Comparison of ENCODE assay signal across 15 cellular contexts in genomic region chr17:39774043-39774442, GRCh38. TPM values are rescaled to one million over a fixed set of nuclear protein-coding genes. Genes with fewer than 3 reads are reported as not detected.
DNase-seq lines count a peak whose midpoint lies in the region; ATAC-seq, FAIRE-seq and TF ChIP-seq lines count a peak whose summit lies in the region.
"Had no signal": no experiment of that assay in that cellular context is flagged by ENCODE, and none has a peak within 500 bp of the region (broad histone marks: within the 10 kb centered on the region; RNA-seq: fewer than 3 reads in every experiment).

No MANE protein-coding gene starts in this region.

- no peak for TF ChIP-seq RAD21 in K562 (CRISPR knock-in tag; conservative IDR thresholded peaks at IDR 0.05 in 1 of 2, IDR thresholded peaks at IDR 0.05 in 1 of 2)

- ATAC-seq in K562 (no peak), HG03442 (IDR thresholded peaks at IDR 0.05; ENCODE audit: unreplicated experiment) (no peak), left lung (no peak)
- ATAC-seq: A549 had no signal

- peaks cover 6% of the 10 kb centered on the region; the same call in 1 of the 2 replicates for H3F3A ChIP-seq in OCI-LY1 (ENCODE audit: insufficient read depth, low read length)

- H3K4me1 Mint-ChIP-seq in activated CD4-positive, alpha-beta T cell treated with anti-CD3 and anti-CD28 coated beads, Interleukin-2, amount 10 ng/mL, durations not matched to agents 24 days and 14 days, result peaks cover 70% of the 10 kb centered on the region

- no peak for TF ChIP-seq POLR2A in K562 (conservative IDR thresholded peaks at IDR 0.05)
- TF ChIP-seq POLR2A in sigmoid colon (IDR thresholded peaks at IDR 0.05), result no peak

- no peak for FAIRE-seq in K562 (lab: Jason Lieb, UNC)
- FAIRE-seq in small intestine (lab: Jason Lieb, UNC), result no peak
- FAIRE-seq: A549 had no signal

- H3K9ac ChIP-seq in OCI-LY1 (ENCODE audit: low read length) (peak overlapping the region; percentile 84), K562 (ENCODE audit: insufficient read depth in 1 of 2, low read depth in 2 of 2, low read length in 2 of 2) (no peak overlapping the region)
- H3K9ac ChIP-seq: parathyroid adenoma had no signal

- peaks cover 33% of the 10 kb centered on the region for H3K36me3 Mint-ChIP-seq in activated CD4-positive, alpha-beta T cell treated with anti-CD3 and anti-CD28 coated beads, Interleukin-2, amount 10 ng/mL, durations not matched to agents 24 days and 14 days (ENCODE audit: low read depth)

- POLR2A ChIA-PET in K562 (lab: Yijun Ruan, JAX), result interaction anchor here (0.6 to 1.6 kb wide), 2 partner anchors 99 to 392 kb away, joined by 3 to 4 read pairs; no protein-coding TSS in a partner anchor

- no peaks in the 10 kb centered on the region for H3K9me1 ChIP-seq in K562 (ENCODE audit: control insufficient read depth, insufficient read depth, low read length)

- H4K20me1 ChIP-seq in OCI-LY1 (ENCODE audit: insufficient read depth, low read length) (no peaks in the 10 kb centered on the region), K562 (replicated peaks; ENCODE audit: control insufficient read depth, insufficient read depth, low read length) (no peaks in the 10 kb centered on the region)

- H3K4me3 Mint-ChIP-seq in activated CD4-positive, alpha-beta T cell treated with anti-CD3 and anti-CD28 coated beads, Interleukin-2, amount 10 ng/mL, durations not matched to agents 24 days and 14 days, result peak overlapping the region; percentile 67

- H3K9me3 Mint-ChIP-seq in activated CD4-positive, alpha-beta T cell treated with anti-CD3 and anti-CD28 coated beads, Interleukin-2, amount 10 ng/mL, durations not matched to agents 24 days and 14 days, result no peaks in the 10 kb centered on the region

- H3K4me1 ChIP-seq in OCI-LY1 (ENCODE audit: insufficient read depth, low read length, severe bottlenecking) (peaks cover 85% of the 10 kb centered on the region), K562 (replicated peaks in 1 of 2; ENCODE audit: control insufficient read depth in 2 of 2, insufficient read depth in 2 of 2, low read length in 2 of 2) (no peaks in the 10 kb centered on the region), small intestine (ENCODE audit: control insufficient read depth in 2 of 2, insufficient read depth in 1 of 2, low read depth in 1 of 2, low read length in 1 of 2) (no peaks in the 10 kb centered on the region), sigmoid colon (no peaks in the 10 kb centered on the region), left lung (peaks cover 0 to 8% of the 10 kb centered on the region in 2 donors)
- H3K4me1 ChIP-seq: A549 had no signal

- H3K27ac Mint-ChIP-seq in activated CD4-positive, alpha-beta T cell treated with anti-CD3 and anti-CD28 coated beads, Interleukin-2, amount 10 ng/mL, durations not matched to agents 24 days and 14 days, result peak overlapping the region; percentile 75

- BruUV-seq in K562 (replicated peaks; lab: Mats Ljungman, UMichigan), result no TSS peak

- WGBS in K562 (ENCODE audit: insufficient coverage, low coverage, missing lambda C conversion rate), result 3% methylated on average over 4 of the region's 4 CpGs
- WGBS in small intestine, 3 donors, result 67 to 69% (median 68%) methylated on average over 4 of the region's 4 CpGs
- WGBS in sigmoid colon, 2 donors, result 81 to 87% methylated on average over 4 of the region's 4 CpGs

- H3K27me3 ChIP-seq in OCI-LY1 (ENCODE audit: insufficient read depth, low read length) (no peaks in the 10 kb centered on the region), K562 (ENCODE audit: control insufficient read depth in 2 of 2, insufficient read depth in 2 of 2, low read length in 2 of 2) (peaks cover 20 to 29% of the 10 kb centered on the region in 2 experiments), small intestine (ENCODE audit: control insufficient read depth in 2 of 2, insufficient read depth in 2 of 2, low read length in 2 of 2) (no peaks in the 10 kb centered on the region), sigmoid colon (peaks cover 0 to 8% (median 0%) of the 10 kb centered on the region in 3 donors), left lung (peaks cover 0 to 22% of the 10 kb centered on the region in 2 donors)

- CTCF ChIA-PET in K562 (lab: Yijun Ruan, JAX; ENCODE audit: low intra/inter-chr PET ratio), result no interaction called here

- TF ChIP-seq CTCF in OCI-LY1 (IDR thresholded peaks at IDR 0.05; ENCODE audit: low read length) (no peak), K562 (IDR thresholded peaks at IDR 0.05 in 2 of 3, conservative IDR thresholded peaks at IDR 0.05 in 1 of 3; ENCODE audit: insufficient read depth in 2 of 3, low read depth in 1 of 3, low read length in 3 of 3) (no peak), sigmoid colon (IDR thresholded peaks at IDR 0.05) (no peak), left lung (IDR thresholded peaks at IDR 0.05) (no peak)

- no peaks in the 10 kb centered on the region for H3K27me3 Mint-ChIP-seq in activated CD4-positive, alpha-beta T cell treated with anti-CD3 and anti-CD28 coated beads, Interleukin-2, amount 10 ng/mL, durations not matched to agents 24 days and 14 days

- peak overlapping the region; percentile 80 for H3K4me3 ChIP-seq in OCI-LY1 (ENCODE audit: low read depth, low read length, poor library complexity, severe bottlenecking)
- no peak overlapping the region for H3K4me3 ChIP-seq in K562
- no peak overlapping the region for H3K4me3 ChIP-seq in small intestine (ENCODE audit: low read depth in 1 of 2, low read length in 2 of 2)
- H3K4me3 ChIP-seq in sigmoid colon, result no peak overlapping the region
- H3K4me3 ChIP-seq in left lung, result no peak overlapping the region
- H3K4me3 ChIP-seq: A549, SJSA1 had no signal

- no peaks in the 10 kb centered on the region for H3K9me3 ChIP-seq in OCI-LY1 (ENCODE audit: low read length)
- H3K9me3 ChIP-seq in K562 (replicated peaks; ENCODE audit: control insufficient read depth, insufficient read depth, low read depth, low read length), result no peaks in the 10 kb centered on the region
- no peaks in the 10 kb centered on the region for H3K9me3 ChIP-seq in small intestine (ENCODE audit: control insufficient read depth, low read depth)
- no peaks in the 10 kb centered on the region for H3K9me3 ChIP-seq in sigmoid colon
- H3K9me3 ChIP-seq in left lung, result no peaks in the 10 kb centered on the region
- H3K9me3 ChIP-seq: A549, SJSA1 had no signal

- H3K4me2 ChIP-seq in OCI-LY1 (ENCODE audit: low read length), result peak overlapping the region; percentile 97
- H3K4me2 ChIP-seq in K562 (ENCODE audit: insufficient read depth, low read length), result no peak overlapping the region
- H3K4me2 ChIP-seq: A549 had no signal

- DNase-seq in activated CD4-positive, alpha-beta T cell treated with anti-CD3 and anti-CD28 coated beads, Interleukin-2, amount 10 ng/mL, durations not matched to agents 24 days and 14 days, result no peak
- no peak for DNase-seq in activated CD4-positive, alpha-beta T cell treated with anti-CD3 and anti-CD28 coated beads for 1 hour
- DNase-seq in K562 (ENCODE audit: extremely low read depth in 1 of 4, low spot score in 3 of 4), result peak in 1 of 4 experiments; percentile 41
- DNase-seq in small intestine, result no peak
- DNase-seq in sigmoid colon, result no peak
- DNase-seq in left lung, result no peak
- DNase-seq: activated gamma-delta T cell, NCI-H1694, NCI-H774 had no signal

- H3K79me2 ChIP-seq in OCI-LY1 (ENCODE audit: insufficient read depth, low read length) (peaks cover 99% of the 10 kb centered on the region), K562 (ENCODE audit: control insufficient read depth, insufficient read depth, low read length) (no peaks in the 10 kb centered on the region)
- H3K79me2 ChIP-seq: parathyroid adenoma had no signal

- H3K27ac ChIP-seq in OCI-LY1 (ENCODE audit: low read depth, low read length, poor library complexity, severe bottlenecking) (peak overlapping the region; percentile 92), K562 (ENCODE audit: extremely low read depth, low read depth, low read length) (no peak overlapping the region), small intestine (ENCODE audit: low read depth in 1 of 2, low read length in 1 of 2) (peak overlapping the region; percentile 33 to 78), sigmoid colon (no peak overlapping the region), left lung (no peak overlapping the region)
- H3K27ac ChIP-seq: A549, parathyroid adenoma, SJSA1, VCaP had no signal

- TF ChIP-seq EP300 in K562 (IDR thresholded peaks at IDR 0.05; ENCODE audit: low read length) (no peak), sigmoid colon (IDR thresholded peaks at IDR 0.05) (no peak)

- H2AFZ ChIP-seq in OCI-LY1 (ENCODE audit: low read length) (no peak overlapping the region), K562 (ENCODE audit: low read depth, low read length) (no peak overlapping the region)
- H2AFZ ChIP-seq: parathyroid adenoma had no signal

- in situ Hi-C loops in K562 (cut with MboI), result no loop called here

- no peaks in the 10 kb centered on the region for H3K9me2 ChIP-seq in OCI-LY1 (ENCODE audit: low read depth, low read length)

- intact Hi-C loops in activated CD4-positive, alpha-beta T cell treated with anti-CD3 and anti-CD28 coated beads, Interleukin-2, amount 10 ng/mL, durations not matched to agents 24 days and 14 days (cut with micrococcal nuclease), result loop anchor here (5.0 kb wide), 2 partner anchors 68 to 153 kb away; partner anchors contain the start of genes LRRC3C and ORMDL3
- intact Hi-C loops in K562 (cut with micrococcal nuclease), result no loop called here
- intact Hi-C loops in sigmoid colon (cut with DNase I), result no loop called here
- intact Hi-C loops in left lung (cut with DNase I), result no loop called here

- peaks cover 89% of the 10 kb centered on the region for H3K36me3 ChIP-seq in OCI-LY1 (ENCODE audit: insufficient read depth, low read length)
- no peaks in the 10 kb centered on the region for H3K36me3 ChIP-seq in K562 (ENCODE audit: control insufficient read depth, insufficient read depth, low read length)
- no peaks in the 10 kb centered on the region for H3K36me3 ChIP-seq in small intestine (ENCODE audit: control insufficient read depth in 2 of 2, insufficient read depth in 2 of 2, low read length in 2 of 2)
- no peaks in the 10 kb centered on the region for H3K36me3 ChIP-seq in sigmoid colon
- H3K36me3 ChIP-seq in left lung, result no peaks in the 10 kb centered on the region
- H3K36me3 ChIP-seq: SJSA1 had no signal

RNA-seq across cellular contexts. Expression of gene GRB7, which starts 36.3 kb away (rescaled TPM):
- total RNA-seq in activated CD4-positive, alpha-beta T cell treated with anti-CD3 and anti-CD28 coated beads, Interleukin-2, amount 10 ng/mL, durations not matched to agents 24 days and 14 days, result 0.30 TPM in 1 of 2 replicates, not detected in the other
- total RNA-seq in K562 (2011; cell fraction: chromatin; rRNA removed; ENCODE audit: low replicate concordance), result 7.8 and 23.1 TPM in 2 replicates
- 14.2 and 16.3 TPM in 2 replicates for total RNA-seq in K562 (2011; cell fraction: nucleolus; rRNA removed)
- 10.2 and 11.2 TPM in 2 replicates for total RNA-seq in K562 (2011; cell fraction: nucleoplasm; rRNA removed)
- total RNA-seq in K562 (2014; rRNA removed), result 5.1 and 5.9 TPM in 2 replicates
- total RNA-seq in K562 (2014; rRNA removed; fragmentation: Illumina TruSeq; extraction: Trizol), result 1.9 and 2.2 TPM in 2 replicates
- total RNA-seq in K562 (2015; rRNA removed; fragmentation: Illumina TruSeq; extraction: Trizol), result 1.6 and 2.1 TPM in 2 replicates
- 5.0 and 6.0 TPM in 2 replicates for total RNA-seq in K562 (2021)
- 1.6 and 2.4 TPM in 2 replicates for polyA plus RNA-seq in K562 (2011; rRNA removed)
- polyA plus RNA-seq in K562 (2011; cell fraction: cytosol; rRNA removed), result 1.8 and 4.1 TPM in 2 replicates
- polyA plus RNA-seq in K562 (2011; cell fraction: nucleus; rRNA removed), result 7.6 and 13.2 TPM in 2 replicates
- polyA plus RNA-seq in K562 (2012), result 3.2 and 6.3 TPM in 2 replicates
- 6.2 and 6.4 TPM in 2 replicates for polyA plus RNA-seq in K562 (2014; fragmentation: Illumina TruSeq; extraction: Trizol)
- polyA plus RNA-seq in K562 (2014; fragmentation: Nextera tagmentation; extraction: Ambion mirVana), result under 1 TPM; 0.04 to 0.08 TPM
- polyA plus RNA-seq in K562 (2014; rRNA removed), result 3.0 and 4.1 TPM in 2 replicates
- polyA minus RNA-seq in K562 (2011; rRNA and poly(A)+ RNA removed), result 0.87 and 1.7 TPM in 2 replicates
- polyA minus RNA-seq in K562 (2011; cell fraction: cytosol; rRNA and poly(A)+ RNA removed), result 2.4 and 2.7 TPM in 2 replicates
- polyA minus RNA-seq in K562 (2011; cell fraction: nucleus; rRNA and poly(A)+ RNA removed), result 2.4 and 3.4 TPM in 2 replicates
- 10 to 100 TPM; 10.9 to 13.9 (median 12.2) TPM for polyA plus RNA-seq in small intestine
- total RNA-seq in sigmoid colon, result under 1 TPM in 1 of 4 donors, not detected in 3; under 0.01 TPM
- 10 to 100 TPM; 13.2 to 17.9 (median 13.2) TPM for polyA plus RNA-seq in sigmoid colon
- total RNA-seq in left lung, result 10 to 100 TPM; 12.4 to 31.9 TPM
- total RNA-seq: SJSA1 had no signal

RNA-seq across cellular contexts. Expression of gene MIEN1, which starts 43.7 kb away (rescaled TPM):
- total RNA-seq in activated CD4-positive, alpha-beta T cell treated with anti-CD3 and anti-CD28 coated beads, Interleukin-2, amount 10 ng/mL, durations not matched to agents 24 days and 14 days, result 29.8 and 33.4 TPM in 2 replicates
- 17.7 and 44.9 TPM in 2 replicates for total RNA-seq in K562 (2011; cell fraction: chromatin; rRNA removed; ENCODE audit: low replicate concordance)
- 41.2 and 48.0 TPM in 2 replicates for total RNA-seq in K562 (2011; cell fraction: nucleolus; rRNA removed)
- 37.9 and 44.1 TPM in 2 replicates for total RNA-seq in K562 (2011; cell fraction: nucleoplasm; rRNA removed)
- total RNA-seq in K562 (2014; rRNA removed), result 80.6 and 95.1 TPM in 2 replicates
- 58.3 and 61.3 TPM in 2 replicates for total RNA-seq in K562 (2014; rRNA removed; fragmentation: Illumina TruSeq; extraction: Trizol)
- total RNA-seq in K562 (2015; rRNA removed; fragmentation: Illumina TruSeq; extraction: Trizol), result 66.3 and 70.2 TPM in 2 replicates
- total RNA-seq in K562 (2021), result 65.7 and 67.9 TPM in 2 replicates
- polyA plus RNA-seq in K562 (2011; rRNA removed), result 60.8 and 81.8 TPM in 2 replicates
- 63.1 and 98.3 TPM in 2 replicates for polyA plus RNA-seq in K562 (2011; cell fraction: cytosol; rRNA removed)
- 42.4 and 82.9 TPM in 2 replicates for polyA plus RNA-seq in K562 (2011; cell fraction: nucleus; rRNA removed)
- polyA plus RNA-seq in K562 (2012), result 80.4 and 82.0 TPM in 2 replicates
- polyA plus RNA-seq in K562 (2014; fragmentation: Illumina TruSeq; extraction: Trizol), result 114 and 142 TPM in 2 replicates
- polyA plus RNA-seq in K562 (2014; fragmentation: Nextera tagmentation; extraction: Ambion mirVana), result 10 to 100 TPM; 70.5 to 78.9 TPM
- polyA plus RNA-seq in K562 (2014; rRNA removed), result 103 and 135 TPM in 2 replicates
- polyA minus RNA-seq in K562 (2011; rRNA and poly(A)+ RNA removed), result 14.3 and 24.3 TPM in 2 replicates
- 11.5 and 25.5 TPM in 2 replicates for polyA minus RNA-seq in K562 (2011; cell fraction: cytosol; rRNA and poly(A)+ RNA removed)
- polyA minus RNA-seq in K562 (2011; cell fraction: nucleus; rRNA and poly(A)+ RNA removed), result 19.3 and 20.3 TPM in 2 replicates
- 100 to 1,000 TPM in 2 of 3 donors, 10 to 100 TPM in 1; 74.0 to 155 (median 154) TPM for polyA plus RNA-seq in small intestine
- 10 to 100 TPM; 52.4 to 65.5 (median 54.8) TPM for total RNA-seq in sigmoid colon
- polyA plus RNA-seq in sigmoid colon, result 100 to 1,000 TPM in 2 of 3 donors, 10 to 100 TPM in 1; 86.3 to 226 (median 195) TPM
- 10 to 100 TPM; 45.6 to 57.9 TPM for total RNA-seq in left lung

Comparison
In these comparisons a context has a peak if more than half of its experiments do, and no peak if none do; other contexts are left out.
1. H3K27ac ChIP-seq: peak in OCI-LY1 (single experiment) and small intestine (2 of 2); none in K562 (single experiment), sigmoid colon (0 of 4) and left lung (0 of 2).